2 cellular contexts compared by ENCODE assay signal in genomic region chr18:12963069-12963468, GRCh38.
TF ChIP-seq lines count a peak whose summit lies in the region.

No MANE protein-coding gene starts in this region.

TF ChIP-seq in IMR-90, 13 proteins besides CTCF, POLR2A, EP300 and RAD21:
- TF ChIP-seq SMC3 (IDR thresholded peaks at IDR 0.05; ENCODE audit: low read depth, low read length) (no peak), USF2 (IDR thresholded peaks at IDR 0.05; ENCODE audit: low read depth, low read length) (no peak), CHD1 (IDR thresholded peaks at IDR 0.05; ENCODE audit: low read depth, low read length) (no peak), MXI1 (IDR thresholded peaks at IDR 0.05; ENCODE audit: borderline replicate concordance, low read depth, low read length) (no peak), CEBPB (IDR thresholded peaks at IDR 0.05; ENCODE audit: low read depth, low read length) (no peak), BHLHE40 (IDR thresholded peaks at IDR 0.05; ENCODE audit: low read depth, low read length) (no peak), RFX5 (IDR thresholded peaks at IDR 0.05; ENCODE audit: low read depth, low read length) (no peak), MAFK (IDR thresholded peaks at IDR 0.05; ENCODE audit: low read depth, low read length) (no peak), ELK1 (IDR thresholded peaks at IDR 0.05; ENCODE audit: borderline replicate concordance, low read depth, low read length) (no peak), MAZ (IDR thresholded peaks at IDR 0.05; ENCODE audit: borderline replicate concordance, low read depth, low read length) (no peak)
TF ChIP-seq in IMR-90: peak in this region for 0.

TF ChIP-seq in GM12878, 131 proteins besides CTCF, POLR2A, EP300 and RAD21:
- TF ChIP-seq SMARCA5 (IDR thresholded peaks at IDR 0.05) (no peak), JUNB (IDR thresholded peaks at IDR 0.05) (no peak), SREBF2 (IDR thresholded peaks at IDR 0.05; ENCODE audit: low read length) (no peak), YBX1 (IDR thresholded peaks at IDR 0.05) (no peak), CHD2 (IDR thresholded peaks at IDR 0.05; ENCODE audit: borderline replicate concordance, low read depth, low read length) (no peak), YY1 (IDR thresholded peaks at IDR 0.05; ENCODE audit: low read depth, low read length) (no peak), POU2F2 (IDR thresholded peaks at IDR 0.05; ENCODE audit: borderline replicate concordance, low read depth, low read length) (no peak), CBX5 (IDR thresholded peaks at IDR 0.05; ENCODE audit: low read depth) (no peak), ZNF622 (IDR thresholded peaks at IDR 0.05) (no peak), JUND (IDR thresholded peaks at IDR 0.05; ENCODE audit: low read depth, low read length) (no peak), NBN (IDR thresholded peaks at IDR 0.05) (no peak), ETV6 (conservative IDR thresholded peaks at IDR 0.05 in 1 of 2, IDR thresholded peaks at IDR 0.05 in 1 of 2; ENCODE audit: borderline replicate concordance in 1 of 2, low read depth in 1 of 2) (no peak), SUZ12 (IDR thresholded peaks at IDR 0.05; ENCODE audit: unreplicated experiment) (no peak), BCLAF1 (IDR thresholded peaks at IDR 0.05) (no peak), USF1 (IDR thresholded peaks at IDR 0.05; ENCODE audit: borderline replicate concordance, extremely low read length, insufficient read depth, low read depth, low read length) (no peak)
